ENCODE assay signal across 8 cellular contexts in the genomic region with DNA sequence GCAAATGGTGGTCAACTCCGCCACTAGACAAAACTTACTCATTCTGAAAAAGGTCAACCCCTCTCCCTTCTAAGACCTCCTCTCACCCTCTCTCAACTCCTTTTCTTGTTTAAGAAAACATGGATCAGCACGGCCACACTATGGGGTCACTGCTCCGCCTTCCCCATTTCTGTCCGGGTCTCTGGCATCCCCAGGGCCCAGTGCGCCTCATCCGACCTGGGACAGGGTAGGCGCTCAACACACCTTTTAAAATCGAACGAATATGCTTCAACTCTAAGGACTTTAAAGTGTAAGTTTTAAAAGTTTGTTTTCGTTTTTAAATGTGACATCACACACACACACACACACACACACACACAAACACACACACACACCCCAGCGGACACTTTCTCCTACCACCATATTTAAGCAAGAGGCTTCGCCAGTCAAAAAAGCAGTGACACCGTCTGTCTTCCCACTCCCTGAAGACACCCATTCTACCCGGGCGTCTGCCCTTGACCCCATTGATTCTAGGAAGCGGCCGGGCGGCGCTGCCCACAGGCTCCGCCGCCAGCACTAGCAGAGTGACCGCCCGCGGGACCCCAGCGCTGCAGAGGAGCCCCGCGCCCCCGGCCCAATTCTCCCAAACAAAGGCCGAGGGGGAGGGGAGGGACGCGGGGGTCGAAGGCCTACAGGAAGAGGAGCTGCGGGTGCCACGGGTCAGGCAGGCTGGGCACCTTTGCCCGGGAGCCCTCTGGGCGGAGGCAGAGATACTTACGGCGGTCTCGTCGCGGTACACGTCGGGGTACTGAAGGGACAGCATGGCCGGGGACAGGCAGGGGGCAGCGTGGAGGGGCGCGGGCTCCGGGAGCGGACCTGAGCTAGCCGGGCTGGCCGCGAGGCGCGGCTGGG. TPM values are rescaled to one million over a fixed set of nuclear protein-coding genes. Genes with fewer than 3 reads are reported as not detected.
A peak's percentile ranks its signal among the peaks of the same experiment; 100 is the strongest.
DNase-seq lines count a peak whose midpoint lies in the region; ATAC-seq and TF ChIP-seq lines count a peak whose summit lies in the region.

No MANE protein-coding gene starts in this region.

- 1% methylated on average over 30 of the region's 54 CpGs; no CpG with 5 or more reads in 1 of the 2 experiments for WGBS in IMR-90 (ENCODE audit: extremely low coverage in 2 of 2, insufficient read length in 1 of 2), 2 experiments

- H3K23ac ChIP-seq in IMR-90 (ENCODE audit: low read depth, low read length): peak overlapping the region; percentile 80

- H4K20me1 ChIP-seq in IMR-90 (ENCODE audit: insufficient read depth, low read length): peaks cover 24% of the 10 kb centered on the region

- peak overlapping the region; percentile 96 for H3K4me3 Mint-ChIP-seq in T-helper 17 cell

- peak overlapping the region in 1 of 2 experiments; percentile 53; a peak in 2 of 4 replicates for H4K8ac ChIP-seq in IMR-90 (ENCODE audit: low read depth in 2 of 2, low read length in 2 of 2)

- peak overlapping the region; percentile 75 for H2AK9ac ChIP-seq in IMR-90 (replicated peaks; ENCODE audit: low read depth, low read length, poor library complexity)

- no peak overlapping the region for H3K56ac ChIP-seq in IMR-90 (ENCODE audit: extremely low read depth, insufficient read depth, low read length)

- ATAC-seq in GM21619 (IDR thresholded peaks at IDR 0.05; ENCODE audit: unreplicated experiment) (peak; percentile 10), IMR-90 (ENCODE audit: low read depth) (peak; percentile 50), T-helper 17 cell (no peak)

- in situ Hi-C loops in IMR-90 (cut with MboI; ENCODE audit: low sequenced_read_pairs): loop anchor here (10.0 kb wide), 1 partner anchor 308 kb away; no protein-coding TSS in a partner anchor

- H3K27me3 ChIP-seq in GM06990 (replicated peaks; ENCODE audit: control insufficient read depth, insufficient read depth, low read length): no peaks in the 10 kb centered on the region; the same call in 1 of the 2 replicates
- no peaks in the 10 kb centered on the region for H3K27me3 ChIP-seq in IMR-90 (ENCODE audit: control insufficient read depth, insufficient read depth, low read length)
- H3K27me3 ChIP-seq in stomach smooth muscle (ENCODE audit: control insufficient read depth in 1 of 2, insufficient read depth in 2 of 2, low read length in 2 of 2): no peaks in the 10 kb centered on the region

- H3K9me3 ChIP-seq in IMR-90 (ENCODE audit: control insufficient read depth, insufficient read depth, low read length) (no peaks in the 10 kb centered on the region), T-helper 17 cell (ENCODE audit: control insufficient read depth, low read length, poor library complexity, severe bottlenecking) (no peaks in the 10 kb centered on the region), stomach smooth muscle (ENCODE audit: control insufficient read depth in 2 of 2, low read length in 2 of 2) (no peaks in the 10 kb centered on the region)

- peak overlapping the region; percentile 91 for H3K27ac Mint-ChIP-seq in T-helper 17 cell

- DNase-seq in GM06990 (ENCODE audit: extremely low read depth, insufficient read length) (no peak), IMR-90 (peak; percentile 36), T-helper 17 cell (peak in 2 of 3 donors; percentile 9 to 11), dermis blood vessel endothelial cell (peak; percentile 48), lung microvascular endothelial cell (ENCODE audit: low read depth in 2 of 2) (peak; percentile 47 to 50), NCI-H1092 treated with DMSO at 0.1 percent for 48 hours (lab: John Stamatoyannopoulos, UW) (no peak)

- BruUV-seq in IMR-90 (replicated peaks; lab: Mats Ljungman, UMichigan): no TSS peak

- H3K36me3 ChIP-seq in GM06990 (ENCODE audit: control insufficient read depth, insufficient read depth, low read length) (no peaks in the 10 kb centered on the region), IMR-90 (ENCODE audit: control insufficient read depth, insufficient read depth, low read length) (no peaks in the 10 kb centered on the region), stomach smooth muscle (ENCODE audit: control insufficient read depth in 2 of 2, insufficient read depth in 2 of 2, low read length in 2 of 2) (no peaks in the 10 kb centered on the region)

- no peak overlapping the region; the same call in 1 of the 2 replicates for H3K18ac ChIP-seq in IMR-90 (ENCODE audit: low read depth, low read length)

- peak overlapping the region; percentile 1; the same call in 1 of the 2 replicates for H2AK5ac ChIP-seq in IMR-90 (ENCODE audit: low read depth, low read length)

- H3K14ac ChIP-seq in IMR-90 (replicated peaks; ENCODE audit: low read depth, low read length): peak overlapping the region; percentile 80

- peak overlapping the region; percentile 98 for H2AFZ ChIP-seq in IMR-90 (replicated peaks; ENCODE audit: low read length, poor library complexity)

- no peak overlapping the region for H2BK20ac ChIP-seq in IMR-90 (ENCODE audit: low read depth, low read length)

- H3K9ac ChIP-seq in IMR-90 (ENCODE audit: low read depth, low read length): peak overlapping the region; percentile 75
- H3K9ac ChIP-seq in stomach smooth muscle (ENCODE audit: low read length in 2 of 2): peak overlapping the region; percentile 50 to 55

- H3K4ac ChIP-seq in IMR-90 (ENCODE audit: low read depth, low read length): peak overlapping the region; percentile 57

- peak overlapping the region; percentile 93 for H3K4me3 ChIP-seq in GM06990 (replicated peaks; ENCODE audit: low read depth, low read length)
- peak overlapping the region; percentile 76 for H3K4me3 ChIP-seq in IMR-90 (ENCODE audit: insufficient read depth, low read depth, low read length)
- peak overlapping the region; percentile 51 to 93 for H3K4me3 ChIP-seq in stomach smooth muscle (ENCODE audit: low read length in 2 of 2)

- H3K36me3 Mint-ChIP-seq in T-helper 17 cell (ENCODE audit: low read depth): peaks cover 3% of the 10 kb centered on the region

- CTCF ChIA-PET in IMR-90 (lab: Yijun Ruan, JAX): interaction anchor here (0.5 to 1.1 kb wide), 12 partner anchors 8 to 825 kb away, joined by 3 to 7 read pairs (median 3); a partner anchor contains a TSS

- H2BK120ac ChIP-seq in IMR-90 (ENCODE audit: low read depth, low read length): no peak overlapping the region

- intact Hi-C loops in IMR-90 (cut with micrococcal nuclease): loop anchor here (2.0 kb wide), 1 partner anchor 266 kb away; a partner anchor contains a TSS

- H3K27ac ChIP-seq in IMR-90 (ENCODE audit: insufficient read depth, low read length): peak overlapping the region; percentile 69
- no peak overlapping the region for H3K27ac ChIP-seq in stomach smooth muscle (ENCODE audit: low read length)

- no peak overlapping the region; the same call in 1 of the 2 replicates for H4K91ac ChIP-seq in IMR-90 (ENCODE audit: insufficient read depth, low read depth, low read length)

- H3K4me2 ChIP-seq in IMR-90 (ENCODE audit: low read depth, low read length): peak overlapping the region; percentile 95

- TF ChIP-seq CTCF in GM06990 (IDR thresholded peaks at IDR 0.05; ENCODE audit: insufficient read depth, low read length, poor library complexity, severe bottlenecking): no peak
- TF ChIP-seq CTCF in IMR-90 (conservative IDR thresholded peaks at IDR 0.05; ENCODE audit: low read depth, low read length): no peak

- H3K4me1 Mint-ChIP-seq in T-helper 17 cell: peaks cover 52% of the 10 kb centered on the region

- TF ChIP-seq POLR2A in IMR-90 (IDR thresholded peaks at IDR 0.05; ENCODE audit: low read depth, low read length): no peak

- H2BK5ac ChIP-seq in IMR-90 (ENCODE audit: low read depth, low read length, poor library complexity, severe bottlenecking): peak overlapping the region; percentile 38

- peaks cover 2% of the 10 kb centered on the region; the same call in 1 of the 2 replicates for H3K9me1 ChIP-seq in IMR-90 (ENCODE audit: insufficient read depth, low read length)

- no peaks in the 10 kb centered on the region; the same call in 1 of the 2 replicates for H3K4me1 ChIP-seq in IMR-90 (ENCODE audit: control insufficient read depth, insufficient read depth, low read length)
- peaks cover 7% of the 10 kb centered on the region for H3K4me1 ChIP-seq in stomach smooth muscle (ENCODE audit: control insufficient read depth, insufficient read depth, low read length)

- no peak for TF ChIP-seq RAD21 in IMR-90 (IDR thresholded peaks at IDR 0.05; ENCODE audit: low read length)

- H4K5ac ChIP-seq in IMR-90 (ENCODE audit: low read depth, low read length): no peak overlapping the region; the same call in 1 of the 2 replicates

- peaks cover 21 to 40% of the 10 kb centered on the region in 2 experiments for H3K79me1 ChIP-seq in IMR-90 (ENCODE audit: low read depth in 1 of 2, low read length in 2 of 2)

- peaks cover 17% of the 10 kb centered on the region for H3K27me3 Mint-ChIP-seq in T-helper 17 cell

- dilution Hi-C loops in IMR-90 (cut with HindIII; ENCODE audit: low sequenced_read_pairs, unreplicated experiment): loop anchor here (25.0 kb wide), 1 partner anchor 315 kb away; no protein-coding TSS in a partner anchor

- H2BK15ac ChIP-seq in IMR-90 (ENCODE audit: low read depth, low read length): no peak overlapping the region

- POLR2A ChIA-PET in IMR-90 (lab: Charles Lee; ENCODE audit: unreplicated experiment): no interaction called here

TF ChIP-seq in IMR-90, 13 proteins besides CTCF, POLR2A, EP300 and RAD21 (continues in another document):
- TF ChIP-seq MXI1 (IDR thresholded peaks at IDR 0.05; ENCODE audit: borderline replicate concordance, low read depth, low read length) (no peak), CHD1 (IDR thresholded peaks at IDR 0.05; ENCODE audit: low read depth, low read length) (no peak), NFE2L2 (IDR thresholded peaks at IDR 0.05; ENCODE audit: low read depth, low read length) (no peak), BHLHE40 (IDR thresholded peaks at IDR 0.05; ENCODE audit: low read depth, low read length) (no peak), CEBPB (IDR thresholded peaks at IDR 0.05; ENCODE audit: low read depth, low read length) (no peak), RFX5 (IDR thresholded peaks at IDR 0.05; ENCODE audit: low read depth, low read length) (no peak)
- TF ChIP-seq, protein P1, sequence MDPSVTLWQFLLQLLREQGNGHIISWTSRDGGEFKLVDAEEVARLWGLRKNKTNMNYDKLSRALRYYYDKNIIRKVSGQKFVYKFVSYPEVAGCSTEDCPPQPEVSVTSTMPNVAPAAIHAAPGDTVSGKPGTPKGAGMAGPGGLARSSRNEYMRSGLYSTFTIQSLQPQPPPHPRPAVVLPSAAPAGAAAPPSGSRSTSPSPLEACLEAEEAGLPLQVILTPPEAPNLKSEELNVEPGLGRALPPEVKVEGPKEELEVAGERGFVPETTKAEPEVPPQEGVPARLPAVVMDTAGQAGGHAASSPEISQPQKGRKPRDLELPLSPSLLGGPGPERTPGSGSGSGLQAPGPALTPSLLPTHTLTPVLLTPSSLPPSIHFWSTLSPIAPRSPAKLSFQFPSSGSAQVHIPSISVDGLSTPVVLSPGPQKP (IDR thresholded peaks at IDR 0.05; ENCODE audit: borderline replicate concordance, low read depth, low read length): no peak

RNA-seq across cellular contexts. Expression of gene PREP, which starts 0.5 kb away (rescaled TPM):
- total RNA-seq in IMR-90 (2012; rRNA removed) (21.0 and 22.8 TPM in 2 replicates), T-helper 17 cell (10 to 100 TPM; 26.2 to 27.8 TPM), dermis blood vessel endothelial cell (20.3 and 34.7 TPM in 2 replicates), lung microvascular endothelial cell (16.3 and 18.7 TPM in 2 replicates)
- polyA plus RNA-seq in IMR-90 (2012; rRNA removed): 20.4 and 25.7 TPM in 2 replicates
- 9.2 and 12.3 TPM in 2 replicates for polyA plus RNA-seq in IMR-90 (2012; cell fraction: cytosol; rRNA removed)
- 11.3 and 19.5 TPM in 2 replicates for polyA plus RNA-seq in IMR-90 (2012; cell fraction: nucleus; rRNA removed; ENCODE audit: low replicate concordance)

Comparison
In these comparisons a context has a peak if more than half of its experiments do, and no peak if none do; other contexts are left out.
1. DNase-seq: peak in IMR-90 (single experiment), T-helper 17 cell (2 of 3), dermis blood vessel endothelial cell (single experiment) and lung microvascular endothelial cell (2 of 2); none in GM06990 (single experiment) and NCI-H1092 treated with DMSO at 0.1 percent for 48 hours (single experiment).
2. Peak in every context shown above with its lines, with median percentiles within 50 percentile points of each other: H3K4me3 ChIP-seq.